10 cellular contexts compared by ENCODE assay signal in genomic region chr15:101269479-101270223, GRCh38. TPM values are rescaled to one million over a fixed set of nuclear protein-coding genes. Genes with fewer than 3 reads are reported as not detected.
DNase-seq lines count a peak whose midpoint lies in the region; ATAC-seq, FAIRE-seq and TF ChIP-seq lines count a peak whose summit lies in the region.
"Had no signal": no experiment of that assay in that cellular context is flagged by ENCODE, and none has a peak within 500 bp of the region (broad histone marks: within the 10 kb centered on the region; RNA-seq: fewer than 3 reads in every experiment).

No MANE protein-coding gene starts in this region.

- no peak overlapping the region for H3K27ac ChIP-seq in CD8-positive, alpha-beta T cell (ENCODE audit: low read depth, low read length)
- no peak overlapping the region for H3K27ac ChIP-seq in kidney (ENCODE audit: low read depth in 2 of 2, low read length in 2 of 2)

- ATAC-seq in CD8-positive, alpha-beta T cell = no peak
- no peak for ATAC-seq in HG02840 (IDR thresholded peaks at IDR 0.05; ENCODE audit: low FRiP score, unreplicated experiment)
- no peak for ATAC-seq in activated CD8-positive, alpha-beta memory T cell treated with anti-CD3 and anti-CD28 coated beads, Interleukin-2, amount 10 ng/mL, durations not matched to agents 7 days and 5 days

- peaks cover 41% of the 10 kb centered on the region for H3K36me3 ChIP-seq in CD8-positive, alpha-beta T cell (ENCODE audit: insufficient read depth, low read length)
- H3K36me3 ChIP-seq in adipocyte (ENCODE audit: control insufficient read depth, insufficient read depth, low read length, severe bottlenecking) (peaks cover 57% of the 10 kb centered on the region), kidney (ENCODE audit: control insufficient read depth in 1 of 2, insufficient read depth in 2 of 2, low read length in 2 of 2) (peaks cover 36 to 37% of the 10 kb centered on the region in 2 donors)

- H3K9me3 Mint-ChIP-seq in CD8-positive, alpha-beta T cell = no peaks in the 10 kb centered on the region
- no peaks in the 10 kb centered on the region for H3K9me3 Mint-ChIP-seq in activated CD8-positive, alpha-beta memory T cell treated with anti-CD3 and anti-CD28 coated beads, Interleukin-2, amount 10 ng/mL, durations not matched to agents 7 days and 5 days (ENCODE audit: low read depth)

- H3K27me3 Mint-ChIP-seq in CD8-positive, alpha-beta T cell (ENCODE audit: low read depth) = no peaks in the 10 kb centered on the region
- H3K27me3 Mint-ChIP-seq in activated CD8-positive, alpha-beta memory T cell treated with anti-CD3 and anti-CD28 coated beads, Interleukin-2, amount 10 ng/mL, durations not matched to agents 7 days and 5 days = no peaks in the 10 kb centered on the region

- no peak overlapping the region for H3K4me3 Mint-ChIP-seq in CD8-positive, alpha-beta T cell
- no peak overlapping the region for H3K4me3 Mint-ChIP-seq in activated CD8-positive, alpha-beta memory T cell treated with anti-CD3 and anti-CD28 coated beads, Interleukin-2, amount 10 ng/mL, durations not matched to agents 7 days and 5 days

- no peak overlapping the region for H3K4me3 ChIP-seq in CD8-positive, alpha-beta T cell (ENCODE audit: low read depth, low read length)
- H3K4me3 ChIP-seq in HFF-Myc (replicated peaks; ENCODE audit: low read depth, low read length) (no peak overlapping the region), adipocyte (ENCODE audit: low read length) (no peak overlapping the region), kidney (ENCODE audit: low read length in 2 of 2) (no peak overlapping the region)

- peaks cover 61% of the 10 kb centered on the region for H3K36me3 Mint-ChIP-seq in CD8-positive, alpha-beta T cell
- H3K36me3 Mint-ChIP-seq in activated CD8-positive, alpha-beta memory T cell treated with anti-CD3 and anti-CD28 coated beads, Interleukin-2, amount 10 ng/mL, durations not matched to agents 7 days and 5 days = peaks cover 38% of the 10 kb centered on the region

- no peak overlapping the region for H3K9ac ChIP-seq in adipocyte (ENCODE audit: low read length)
- no peak overlapping the region for H3K9ac ChIP-seq in kidney (ENCODE audit: low read length in 2 of 2)

- no peak for DNase-seq in CD8-positive, alpha-beta T cell
- DNase-seq in HFF-Myc (ENCODE audit: extremely low read depth, low read depth) (no peak), adipocyte (ENCODE audit: low read depth) (peak; percentile 21), kidney (no peak), frontal cortex (ENCODE audit: low spot score in 2 of 2) (no peak), DMS79 treated with DMSO at 0.1 percent for 48 hours (lab: John Stamatoyannopoulos, UW) (no peak)
- DNase-seq in activated CD8-positive, alpha-beta memory T cell treated with anti-CD3 and anti-CD28 coated beads, Interleukin-2, amount 10 ng/mL, durations not matched to agents 7 days and 5 days = no peak
- DNase-seq: NCI-H1694 had no signal

- TF ChIP-seq CTCF in CD8-positive, alpha-beta T cell (IDR thresholded peaks at IDR 0.05) = no peak
- peak; percentile 45 for TF ChIP-seq CTCF in HFF-Myc (IDR thresholded peaks at IDR 0.05; ENCODE audit: low read depth, low read length, missing control alignments)
- peak; percentile 12 for TF ChIP-seq CTCF in kidney (IDR thresholded peaks at IDR 0.05; ENCODE audit: borderline replicate concordance, extremely low read depth, insufficient read depth)

- no peaks in the 10 kb centered on the region for H3K4me1 Mint-ChIP-seq in CD8-positive, alpha-beta T cell (ENCODE audit: low read depth)
- peaks cover 17% of the 10 kb centered on the region for H3K4me1 Mint-ChIP-seq in activated CD8-positive, alpha-beta memory T cell treated with anti-CD3 and anti-CD28 coated beads, Interleukin-2, amount 10 ng/mL, durations not matched to agents 7 days and 5 days

- no peaks in the 10 kb centered on the region for H3K27me3 ChIP-seq in CD8-positive, alpha-beta T cell (ENCODE audit: insufficient read depth, low read length)
- H3K27me3 ChIP-seq in adipocyte (replicated peaks; ENCODE audit: control insufficient read depth, insufficient read depth, low read length) = no peaks in the 10 kb centered on the region

- intact Hi-C loops in CD8-positive, alpha-beta T cell (cut with DNase I, micrococcal nuclease) = loop anchor here in 1 of 2 experiments (10.0 kb wide), 1 partner anchor 915 kb away; no protein-coding TSS in a partner anchor
- intact Hi-C loops in kidney (cut with DNase I) = no loop called here

- POLR2A ChIA-PET in CD8-positive, alpha-beta T cell (lab: Charles Lee) = interaction anchor here (0.8 kb wide), 1 partner anchor 414 kb away, joined by 5 read pairs; no protein-coding TSS in a partner anchor

- peak overlapping the region; percentile 25 for H3K27ac Mint-ChIP-seq in CD8-positive, alpha-beta T cell
- H3K27ac Mint-ChIP-seq in activated CD8-positive, alpha-beta memory T cell treated with anti-CD3 and anti-CD28 coated beads, Interleukin-2, amount 10 ng/mL, durations not matched to agents 7 days and 5 days = no peak overlapping the region

- H3K9me3 ChIP-seq in CD8-positive, alpha-beta T cell (ENCODE audit: low read length) = no peaks in the 10 kb centered on the region
- H3K9me3 ChIP-seq in adipocyte (ENCODE audit: control insufficient read depth, low read length) = no peaks in the 10 kb centered on the region
- no peaks in the 10 kb centered on the region for H3K9me3 ChIP-seq in kidney (ENCODE audit: control insufficient read depth in 1 of 2, low read length in 2 of 2)

- H3K4me1 ChIP-seq in CD8-positive, alpha-beta T cell (ENCODE audit: insufficient read depth, low read length) = no peaks in the 10 kb centered on the region
- peaks cover 33% of the 10 kb centered on the region for H3K4me1 ChIP-seq in adipocyte (ENCODE audit: control insufficient read depth, insufficient read depth, low read length)
- no peaks in the 10 kb centered on the region for H3K4me1 ChIP-seq in kidney (ENCODE audit: control insufficient read depth in 1 of 2, insufficient read depth in 1 of 2, low read depth in 1 of 2, low read length in 2 of 2)

- CTCF ChIA-PET in CD8-positive, alpha-beta T cell (lab: Charles Lee) = interaction anchor here (1.2 to 1.3 kb wide), 2 partner anchors 11 to 181 kb away, joined by 3 to 9 read pairs; no protein-coding TSS in a partner anchor
- CTCF ChIA-PET in activated CD8-positive, alpha-beta memory T cell treated with anti-CD3 and anti-CD28 coated beads, Interleukin-2, amount 10 ng/mL, durations not matched to agents 7 days and 5 days (lab: Charles Lee) = interaction anchor here (0.7 to 1.7 kb wide), 7 partner anchors 9 to 262 kb away, joined by 3 to 5 read pairs (median 3); no protein-coding TSS in a partner anchor

- FAIRE-seq in kidney (lab: Jason Lieb, UNC) = no peak
- FAIRE-seq in frontal cortex (lab: Jason Lieb, UNC) = no peak
- FAIRE-seq: astrocyte had no signal

RNA-seq across cellular contexts. Expression of gene SELENOS, which starts 7.6 kb away (rescaled TPM):
- 10 to 100 TPM; 46.0 to 50.4 TPM for total RNA-seq in CD8-positive, alpha-beta T cell
- total RNA-seq in kidney (66.0 TPM), frontal cortex (48.9 TPM)
- 99.0 TPM for polyA plus RNA-seq in kidney (ENCODE audit: insufficient read depth, low read depth, low replicate concordance)
- 10 to 100 TPM; 33.1 to 49.0 TPM for total RNA-seq in activated CD8-positive, alpha-beta memory T cell treated with anti-CD3 and anti-CD28 coated beads, Interleukin-2, amount 10 ng/mL, durations not matched to agents 7 days and 5 days

RNA-seq across cellular contexts. Expression of gene CHSY1, which starts 17.8 kb away (rescaled TPM):
- total RNA-seq in CD8-positive, alpha-beta T cell = 10 to 100 TPM; 15.4 to 15.6 TPM
- total RNA-seq in kidney = 41.6 TPM
- 7.2 TPM for polyA plus RNA-seq in kidney (ENCODE audit: insufficient read depth, low read depth, low replicate concordance)
- total RNA-seq in frontal cortex = 22.8 TPM
- 10 to 100 TPM; 50.5 to 59.4 TPM for total RNA-seq in activated CD8-positive, alpha-beta memory T cell treated with anti-CD3 and anti-CD28 coated beads, Interleukin-2, amount 10 ng/mL, durations not matched to agents 7 days and 5 days

RNA-seq across cellular contexts. Expression of gene SNRPA1, which starts 25.4 kb away (rescaled TPM):
- total RNA-seq in CD8-positive, alpha-beta T cell = 100 to 1,000 TPM; 228 to 247 TPM
- total RNA-seq in kidney (44.9 TPM), frontal cortex (13.9 TPM)
- 40.0 TPM for polyA plus RNA-seq in kidney (ENCODE audit: insufficient read depth, low read depth, low replicate concordance)
- 100 to 1,000 TPM; 132 to 151 TPM for total RNA-seq in activated CD8-positive, alpha-beta memory T cell treated with anti-CD3 and anti-CD28 coated beads, Interleukin-2, amount 10 ng/mL, durations not matched to agents 7 days and 5 days
